ENCODE assay signal across 24 cellular contexts in genomic region chr20:45958593-45958992, GRCh38. TPM values are rescaled to one million over a fixed set of nuclear protein-coding genes. Genes with fewer than 3 reads are reported as not detected.
"Had no signal": no experiment of that assay in that cellular context is flagged by ENCODE, and none has a peak within 500 bp of the region (broad histone marks: within the 10 kb centered on the region; RNA-seq: fewer than 3 reads in every experiment).

No MANE protein-coding gene starts in this region.

- H3K27me3 Mint-ChIP-seq: activated B cell treated with CpG ODN at 0.5 μM for 24 hours; activated CD4-positive, alpha-beta T cell treated with anti-CD3 and anti-CD28 coated beads, Interleukin-2, amount 10 ng/mL, durations not matched to agents 24 days and 14 days; progenitor cell of endocrine pancreas; T-cell had no signal

- DNase-seq: activated B cell treated with CpG ODN at 0.5 μM for 24 hours; activated CD4-positive, alpha-beta T cell treated with anti-CD3 and anti-CD28 coated beads, Interleukin-2, amount 10 ng/mL, durations not matched to agents 24 days and 14 days; activated CD8-positive, alpha-beta T cell treated with anti-CD3 and anti-CD28 coated beads, Interleukin-2, amount 10 ng/mL, durations not matched to agents 7 days and 5 days; activated effector memory CD4-positive, alpha-beta T cell treated with anti-CD3 and anti-CD28 coated beads, Interleukin-2, amount 50 U/mL, for 16 hours; activated T-cell treated with anti-CD3 and anti-CD28 coated beads, Interleukin-2, amount 50 U/mL, for 48 hours; dermis blood vessel endothelial cell; effector memory CD4-positive, alpha-beta T cell; foreskin fibroblast; left colon; occipital lobe; SK-N-SH; stimulated activated CD4-positive, alpha-beta T cell treated with anti-CD3 and anti-CD28 coated beads, Interleukin-15, amount 100 ng/mL, for 24 hours; stimulated activated CD4-positive, alpha-beta T cell treated with anti-CD3 and anti-CD28 coated beads, Interleukin-2, amount 100 ng/mL, for 48 hours; T-cell had no signal

- H3K9me3 ChIP-seq: adrenal gland, right atrium auricular region, SK-N-SH, thoracic aorta had no signal

- H3K4me3 ChIP-seq: adrenal gland, hepatocyte, lung, right atrium auricular region, skin epidermis, thoracic aorta had no signal

- H3K27ac ChIP-seq: adrenal gland, hepatocyte, right atrium auricular region, skin epidermis, thoracic aorta had no signal

- H3K4me3 Mint-ChIP-seq: activated B cell treated with CpG ODN at 0.5 μM for 24 hours; activated CD4-positive, alpha-beta T cell treated with anti-CD3 and anti-CD28 coated beads, Interleukin-2, amount 10 ng/mL, durations not matched to agents 24 days and 14 days; activated CD8-positive, alpha-beta T cell treated with anti-CD3 and anti-CD28 coated beads, Interleukin-2, amount 10 ng/mL, durations not matched to agents 7 days and 5 days; mesothelial cell of epicardium; T-cell had no signal

- ATAC-seq: activated CD8-positive, alpha-beta T cell treated with anti-CD3 and anti-CD28 coated beads, Interleukin-2, amount 10 ng/mL, durations not matched to agents 7 days and 5 days; activated naive CD4-positive, alpha-beta T cell treated with anti-CD3 and anti-CD28 coated beads, Interleukin-2, amount 50 U/mL, for 72 hours; left colon; T-cell had no signal

- H3K4me1 ChIP-seq: adrenal gland, right atrium auricular region had no signal

- H3K9me3 Mint-ChIP-seq: activated B cell treated with CpG ODN at 0.5 μM for 24 hours; activated CD4-positive, alpha-beta T cell treated with anti-CD3 and anti-CD28 coated beads, Interleukin-2, amount 10 ng/mL, durations not matched to agents 24 days and 14 days; activated naive CD4-positive, alpha-beta T cell treated with anti-CD3 and anti-CD28 coated beads, Interleukin-2, amount 50 U/mL, for 72 hours; T-cell had no signal

- H3K27me3 ChIP-seq: adrenal gland, hepatocyte, right atrium auricular region had no signal

- H3K4me1 Mint-ChIP-seq: activated CD4-positive, alpha-beta T cell treated with anti-CD3 and anti-CD28 coated beads, Interleukin-2, amount 10 ng/mL, durations not matched to agents 24 days and 14 days; mesothelial cell of epicardium had no signal

- H3K27ac Mint-ChIP-seq: activated B cell treated with CpG ODN at 0.5 μM for 24 hours; activated CD4-positive, alpha-beta T cell treated with anti-CD3 and anti-CD28 coated beads, Interleukin-2, amount 10 ng/mL, durations not matched to agents 24 days and 14 days; activated CD8-positive, alpha-beta T cell treated with anti-CD3 and anti-CD28 coated beads, Interleukin-2, amount 10 ng/mL, durations not matched to agents 7 days and 5 days; mesothelial cell of epicardium; T-cell had no signal

RNA-seq across cellular contexts. Expression of gene MMP9, which starts 50.1 kb away (rescaled TPM):
- total RNA-seq: activated CD8-positive, alpha-beta T cell treated with anti-CD3 and anti-CD28 coated beads, Interleukin-2, amount 10 ng/mL, durations not matched to agents 7 days and 5 days; dermis blood vessel endothelial cell; mesothelial cell of epicardium; occipital lobe; progenitor cell of endocrine pancreas had no signal
- polyA plus RNA-seq: neural cell had no signal
